Comparison of ENCODE assay signal across 10 cellular contexts in the genomic region with DNA sequence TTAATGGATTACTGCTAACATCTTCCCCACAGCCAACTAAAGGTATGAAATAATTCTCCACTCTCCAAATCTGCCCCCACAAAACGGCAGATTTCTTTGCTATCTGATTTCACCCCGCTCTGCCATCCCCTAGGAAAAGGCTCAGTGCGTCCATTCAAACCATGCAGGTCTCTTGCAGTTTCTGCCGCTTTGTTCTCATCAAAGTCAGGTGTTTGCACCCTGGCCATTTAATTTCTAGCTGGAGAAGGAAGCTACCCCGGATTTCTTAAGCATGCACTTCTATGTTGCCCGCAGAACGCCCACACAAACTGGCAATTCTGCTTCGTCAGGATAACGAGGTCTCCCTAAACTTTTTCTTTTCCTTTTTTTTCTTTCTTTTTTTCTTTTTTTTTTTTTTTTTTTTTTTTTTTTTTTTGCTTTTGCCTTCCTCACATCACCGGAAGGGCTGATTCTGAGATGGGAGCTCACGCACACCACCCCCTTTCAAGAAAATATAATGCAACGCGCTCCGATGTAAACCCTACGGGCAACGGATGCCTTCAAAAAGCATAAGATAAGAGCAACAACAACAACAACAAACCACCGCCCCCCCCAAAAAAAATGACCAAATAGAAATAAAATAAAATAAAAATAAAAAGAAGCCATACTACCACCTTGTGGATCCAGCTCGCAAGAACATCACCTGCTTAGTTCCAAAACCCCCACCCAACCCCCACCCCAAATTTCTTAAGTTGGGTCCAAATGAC. TPM values are rescaled to one million over a fixed set of nuclear protein-coding genes. Genes with fewer than 3 reads are reported as not detected.
DNase-seq lines count a peak whose midpoint lies in the region; ATAC-seq and TF ChIP-seq lines count a peak whose summit lies in the region.
"Had no signal": no experiment of that assay in that cellular context is flagged by ENCODE, and none has a peak within 500 bp of the region (broad histone marks: within the 10 kb centered on the region; RNA-seq: fewer than 3 reads in every experiment).

No MANE protein-coding gene starts in this region.

- peak overlapping the region; percentile 74 to 77 for H3K4me3 Mint-ChIP-seq in activated T-cell treated with anti-CD3 and anti-CD28 coated beads, Interleukin-2, amount 50 U/mL, for 72 hours
- no peak overlapping the region for H3K4me3 Mint-ChIP-seq in activated T-cell treated with anti-CD3 and anti-CD28 coated beads, Interleukin-2, amount 50 U/mL, for 4 hours
- H3K4me3 Mint-ChIP-seq in memory B cell = peak overlapping the region; percentile 82
- no peak overlapping the region for H3K4me3 Mint-ChIP-seq in T-helper 2 cell treated with Interferon-gamma antibody and Interleukin-4, amounts not matched to agents 5 μg/mL and 100 μg/mL, for 36 hours

- no peak for ATAC-seq in activated T-cell treated with anti-CD3 and anti-CD28 coated beads, Interleukin-2, amount 50 U/mL, for 72 hours (replicated peaks in 1 of 2)
- no peak for ATAC-seq in activated T-cell treated with anti-CD3 and anti-CD28 coated beads, Interleukin-2, amount 50 U/mL, for 4 hours
- ATAC-seq in memory B cell (ENCODE audit: low read depth) = no peak
- no peak for ATAC-seq in GM21390 (IDR thresholded peaks at IDR 0.05; ENCODE audit: unreplicated experiment)
- ATAC-seq: T-cell had no signal

- H3K27ac Mint-ChIP-seq in activated T-cell treated with anti-CD3 and anti-CD28 coated beads, Interleukin-2, amount 50 U/mL, for 72 hours = no peak overlapping the region
- no peak overlapping the region for H3K27ac Mint-ChIP-seq in memory B cell
- H3K27ac Mint-ChIP-seq in T-helper 2 cell treated with Interferon-gamma antibody and Interleukin-4, amounts not matched to agents 5 μg/mL and 100 μg/mL, for 36 hours = no peak overlapping the region
- H3K27ac Mint-ChIP-seq: T-cell had no signal

- H3K27me3 Mint-ChIP-seq in activated T-cell treated with anti-CD3 and anti-CD28 coated beads, Interleukin-2, amount 50 U/mL, for 72 hours (ENCODE audit: low read depth) = peaks cover 50% of the 10 kb centered on the region
- H3K27me3 Mint-ChIP-seq in activated T-cell treated with anti-CD3 and anti-CD28 coated beads, Interleukin-2, amount 50 U/mL, for 4 hours (ENCODE audit: low read depth) = peaks cover 28% of the 10 kb centered on the region
- H3K27me3 Mint-ChIP-seq in memory B cell = peaks cover 8% of the 10 kb centered on the region
- H3K27me3 Mint-ChIP-seq in T-helper 2 cell treated with Interferon-gamma antibody and Interleukin-4, amounts not matched to agents 5 μg/mL and 100 μg/mL, for 36 hours (ENCODE audit: low read depth) = peaks cover 27% of the 10 kb centered on the region

- H3K36me3 ChIP-seq in tibial artery = no peaks in the 10 kb centered on the region

- peaks cover 0 to 29% (median 7%) of the 10 kb centered on the region in 4 donors for H3K4me1 ChIP-seq in tibial artery

- no peak overlapping the region for H3K27ac ChIP-seq in tibial artery

- intact Hi-C loops in tibial artery (cut with DNase I; ENCODE audit: low total_unique reads) = no loop called here

- no peak for DNase-seq in activated T-cell treated with anti-CD3 and anti-CD28 coated beads, Interleukin-2, amount 50 U/mL, for 72 hours
- no peak for DNase-seq in activated T-cell treated with anti-CD3 and anti-CD28 coated beads, Interleukin-2, amount 50 U/mL, for 4 hours
- DNase-seq in astrocyte of the hippocampus (ENCODE audit: low read depth, low spot score) (peak; percentile 48), memory B cell (ENCODE audit: low spot score in 2 of 2) (no peak), tibial artery (no peak), NOMO-1 treated with dmso at 0.1 percent for 144 hours (lab: John Stamatoyannopoulos, UW; ENCODE audit: unreplicated experiment) (no peak)
- no peak for DNase-seq in T-helper 2 cell treated with Interferon-gamma antibody and Interleukin-4, amounts not matched to agents 5 μg/mL and 100 μg/mL, for 36 hours (ENCODE audit: low spot score)
- DNase-seq: stimulated activated CD4-positive, alpha-beta T cell treated with anti-CD3 and anti-CD28 coated beads, Interleukin-2, amount 100 ng/mL, for 24 hours; T-cell had no signal

- H3K27me3 ChIP-seq in tibial artery = peaks cover 0 to 12% of the 10 kb centered on the region in 2 donors

- H3K9me3 ChIP-seq in tibial artery = no peaks in the 10 kb centered on the region

- H3K36me3 Mint-ChIP-seq in activated T-cell treated with anti-CD3 and anti-CD28 coated beads, Interleukin-2, amount 50 U/mL, for 72 hours (ENCODE audit: insufficient read depth in 2 of 2) = peaks cover 2% of the 10 kb centered on the region in 2 donors
- H3K36me3 Mint-ChIP-seq in activated T-cell treated with anti-CD3 and anti-CD28 coated beads, Interleukin-2, amount 50 U/mL, for 4 hours (ENCODE audit: insufficient read depth) = no peaks in the 10 kb centered on the region
- H3K36me3 Mint-ChIP-seq in memory B cell = no peaks in the 10 kb centered on the region
- no peaks in the 10 kb centered on the region for H3K36me3 Mint-ChIP-seq in T-helper 2 cell treated with Interferon-gamma antibody and Interleukin-4, amounts not matched to agents 5 μg/mL and 100 μg/mL, for 36 hours (ENCODE audit: low read depth)
- H3K36me3 Mint-ChIP-seq: T-cell had no signal

- TF ChIP-seq CTCF in tibial artery (IDR thresholded peaks at IDR 0.05) = no peak

- H3K9me3 Mint-ChIP-seq in activated T-cell treated with anti-CD3 and anti-CD28 coated beads, Interleukin-2, amount 50 U/mL, for 72 hours = no peaks in the 10 kb centered on the region
- H3K9me3 Mint-ChIP-seq in activated T-cell treated with anti-CD3 and anti-CD28 coated beads, Interleukin-2, amount 50 U/mL, for 4 hours = no peaks in the 10 kb centered on the region
- no peaks in the 10 kb centered on the region for H3K9me3 Mint-ChIP-seq in memory B cell
- no peaks in the 10 kb centered on the region for H3K9me3 Mint-ChIP-seq in T-helper 2 cell treated with Interferon-gamma antibody and Interleukin-4, amounts not matched to agents 5 μg/mL and 100 μg/mL, for 36 hours

- peaks cover 8% of the 10 kb centered on the region for H3K4me1 Mint-ChIP-seq in activated T-cell treated with anti-CD3 and anti-CD28 coated beads, Interleukin-2, amount 50 U/mL, for 72 hours (ENCODE audit: low read depth)
- H3K4me1 Mint-ChIP-seq in activated T-cell treated with anti-CD3 and anti-CD28 coated beads, Interleukin-2, amount 50 U/mL, for 4 hours (ENCODE audit: low read depth) = no peaks in the 10 kb centered on the region
- H3K4me1 Mint-ChIP-seq in memory B cell = peaks cover 8% of the 10 kb centered on the region
- H3K4me1 Mint-ChIP-seq in T-helper 2 cell treated with Interferon-gamma antibody and Interleukin-4, amounts not matched to agents 5 μg/mL and 100 μg/mL, for 36 hours (ENCODE audit: low read depth) = no peaks in the 10 kb centered on the region

- H3K4me3 ChIP-seq in tibial artery = peak overlapping the region; percentile 29 to 50

RNA-seq across cellular contexts. Expression of a gene that starts 3.2 kb away (rescaled TPM):
- total RNA-seq in activated T-cell treated with anti-CD3 and anti-CD28 coated beads, Interleukin-2, amount 50 U/mL, for 72 hours = under 1 TPM in 1 of 2 donors, not detected in 1; 0.31 TPM
- under 1 TPM in 2 of 3 donors, not detected in 1; 0.08 to 0.15 TPM for total RNA-seq in activated T-cell treated with anti-CD3 and anti-CD28 coated beads, Interleukin-2, amount 50 U/mL, for 4 hours

Comparison
In these comparisons a context has a peak if more than half of its experiments do, and no peak if none do; other contexts are left out.
1. H3K4me3 Mint-ChIP-seq: peak in activated T-cell treated with anti-CD3 and anti-CD28 coated beads, Interleukin-2, amount 50 U/mL, for 72 hours (2 of 2) and memory B cell (single experiment); none in activated T-cell treated with anti-CD3 and anti-CD28 coated beads, Interleukin-2, amount 50 U/mL, for 4 hours (single experiment) and T-helper 2 cell treated with Interferon-gamma antibody and Interleukin-4, amounts not matched to agents 5 μg/mL and 100 μg/mL, for 36 hours (single experiment).